8 cellular contexts compared by ENCODE assay signal in the genomic region with DNA sequence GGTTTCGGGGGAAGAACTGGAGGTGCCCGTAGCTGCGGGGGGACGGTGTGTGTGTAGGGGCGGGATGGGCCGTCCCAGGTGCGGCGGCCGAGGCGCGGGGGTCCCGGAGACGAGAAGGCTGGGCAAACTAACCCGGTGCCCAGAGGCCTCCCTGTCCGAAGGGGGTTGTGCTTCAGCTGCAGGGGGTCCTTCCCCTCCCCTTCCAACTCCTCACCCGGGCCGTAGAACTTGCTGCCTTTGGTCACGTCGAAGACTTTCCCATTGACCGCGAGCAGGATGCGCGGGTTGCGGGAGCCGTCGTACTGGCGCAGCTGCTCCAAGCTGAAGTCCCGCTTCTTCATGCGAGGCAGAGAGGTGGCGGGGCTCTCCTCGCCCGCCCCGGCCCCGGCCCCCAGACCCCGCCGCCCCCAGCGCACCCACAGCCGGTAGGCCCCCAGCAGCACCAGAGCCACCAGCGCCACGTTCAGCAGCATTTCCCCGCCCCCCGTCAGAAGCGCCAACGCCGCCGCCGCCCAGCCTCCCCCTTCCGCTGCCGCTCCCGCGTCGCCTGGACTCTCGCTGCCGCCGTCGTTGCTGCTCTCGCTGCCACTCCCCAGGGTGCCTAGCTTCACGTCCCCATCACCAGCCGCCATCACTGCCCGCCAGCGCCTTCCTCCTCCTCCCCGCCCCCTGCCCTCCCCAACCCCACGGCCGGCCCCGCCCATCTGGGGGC. TPM values are rescaled to one million over a fixed set of nuclear protein-coding genes. Genes with fewer than 3 reads are reported as not detected.
DNase-seq lines count a peak whose midpoint lies in the region; ATAC-seq, FAIRE-seq and TF ChIP-seq lines count a peak whose summit lies in the region.

A gene with protein sequence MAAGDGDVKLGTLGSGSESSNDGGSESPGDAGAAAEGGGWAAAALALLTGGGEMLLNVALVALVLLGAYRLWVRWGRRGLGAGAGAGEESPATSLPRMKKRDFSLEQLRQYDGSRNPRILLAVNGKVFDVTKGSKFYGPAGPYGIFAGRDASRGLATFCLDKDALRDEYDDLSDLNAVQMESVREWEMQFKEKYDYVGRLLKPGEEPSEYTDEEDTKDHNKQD (minus strand): TSS at position 655 of the 712 bp plus-strand sequence. CDS start 23 bp downstream, at position 632.

- H3K36me3 ChIP-seq in SK-N-MC (ENCODE audit: insufficient read depth, low read length) (peaks cover 12% of the 10 kb centered on the region), mesenchymal stem cell (ENCODE audit: control insufficient read depth in 1 of 2, insufficient read depth in 2 of 2, low read depth in 1 of 2, low read length in 2 of 2) (peaks cover 0 to 8% of the 10 kb centered on the region in 2 experiments), testis (ENCODE audit: low read depth, missing control alignments) (no peaks in the 10 kb centered on the region)

- H3K23ac ChIP-seq in mesenchymal stem cell (ENCODE audit: low read length in 2 of 2): peak within 1 kb of the TSS in 1 of 2 experiments; percentile 75

- TF ChIP-seq POLR2A in GM12892 (IDR thresholded peaks at IDR 0.05; ENCODE audit: low read depth, low read length) (no peak), testis (IDR thresholded peaks at IDR 0.05) (peak; percentile 55)

- H3K27me3 ChIP-seq in mesenchymal stem cell (ENCODE audit: control insufficient read depth in 1 of 2, insufficient read depth in 1 of 2, low read length in 2 of 2) (no peaks in the 10 kb centered on the region), testis (no peaks in the 10 kb centered on the region)

- H2BK12ac ChIP-seq in mesenchymal stem cell (ENCODE audit: low read length in 2 of 2): peak within 1 kb of the TSS; percentile 56 to 59

- peak; percentile 6 for ATAC-seq in HG03066 (IDR thresholded peaks at IDR 0.05; ENCODE audit: low read depth, unreplicated experiment)

- H2AK5ac ChIP-seq in mesenchymal stem cell (ENCODE audit: low read length, severe bottlenecking): peak within 1 kb of the TSS; percentile 78

- peaks cover 4% of the 10 kb centered on the region for H3K4me1 ChIP-seq in mesenchymal stem cell (ENCODE audit: control insufficient read depth, insufficient read depth, low read depth, low read length)
- peaks cover 10% of the 10 kb centered on the region for H3K4me1 ChIP-seq in testis

- peak; percentile 84 for DNase-seq in GM12892 (ENCODE audit: insufficient read length)
- no peak for DNase-seq in SK-N-MC (ENCODE audit: low read depth, low spot score)
- peak; percentile 39 for DNase-seq in effector CD8-positive, alpha-beta T cell (lab: John Stamatoyannopoulos, UW)
- DNase-seq in mesenchymal stem cell: peak; percentile 51
- no peak for DNase-seq in testis
- DNase-seq in dedifferentiated amniotic fluid mesenchymal stem cell (ENCODE audit: extremely low spot score): no peak

- peak within 1 kb of the TSS; percentile 97 for H2BK15ac ChIP-seq in mesenchymal stem cell (ENCODE audit: low read depth, poor library complexity, severe bottlenecking)

- peaks cover 1% of the 10 kb centered on the region for H3K79me1 ChIP-seq in mesenchymal stem cell (replicated peaks; ENCODE audit: low read length, poor library complexity, severe bottlenecking)

- H3K9me3 ChIP-seq in SK-N-MC (ENCODE audit: low read depth, low read length) (no peaks in the 10 kb centered on the region), mesenchymal stem cell (ENCODE audit: control insufficient read depth, low read length) (no peaks in the 10 kb centered on the region), testis (no peaks in the 10 kb centered on the region)

- H3K4me2 ChIP-seq in mesenchymal stem cell (ENCODE audit: low read length, poor library complexity, severe bottlenecking): peak within 1 kb of the TSS; percentile 93

- intact Hi-C loops in testis (cut with DNase I; ENCODE audit: low total_unique reads): no loop called here

- peak within 1 kb of the TSS; percentile 98 for H3K27ac ChIP-seq in 22Rv1
- H3K27ac ChIP-seq in SK-N-MC: peak within 1 kb of the TSS; percentile 94
- peak within 1 kb of the TSS; percentile 98 for H3K27ac ChIP-seq in mesenchymal stem cell (ENCODE audit: low read length, poor library complexity, severe bottlenecking)
- peak within 1 kb of the TSS; percentile 86 to 95 for H3K27ac ChIP-seq in testis

- H3K4ac ChIP-seq in mesenchymal stem cell (ENCODE audit: low read depth in 1 of 2, low read length in 2 of 2): peak within 1 kb of the TSS; percentile 97 to 98

- FAIRE-seq in GM12892 (lab: Jason Lieb, UNC): no peak

- peak within 1 kb of the TSS; percentile 99 to 100 for H3K18ac ChIP-seq in mesenchymal stem cell (ENCODE audit: low read depth in 1 of 2, low read length in 2 of 2)

- H3K4me3 ChIP-seq in SK-N-MC (peak within 1 kb of the TSS; percentile 91), mesenchymal stem cell (ENCODE audit: insufficient read depth in 1 of 2, low read depth in 1 of 2, low read length in 2 of 2) (peak within 1 kb of the TSS; percentile 92 to 98), testis (peak within 1 kb of the TSS; percentile 89 to 92)

- peak within 1 kb of the TSS; percentile 94 for H2BK120ac ChIP-seq in mesenchymal stem cell (ENCODE audit: low read depth, low read length)

- H4K91ac ChIP-seq in mesenchymal stem cell (ENCODE audit: low read length): peak within 1 kb of the TSS; percentile 96

- H2BK5ac ChIP-seq in mesenchymal stem cell (ENCODE audit: low read depth, low read length, poor library complexity, severe bottlenecking): peak within 1 kb of the TSS; percentile 96

- no peak for TF ChIP-seq CTCF in 22Rv1 (IDR thresholded peaks at IDR 0.05)
- no peak for TF ChIP-seq CTCF in testis (IDR thresholded peaks at IDR 0.05)

- peak within 1 kb of the TSS; percentile 46 for H2AFZ ChIP-seq in mesenchymal stem cell (ENCODE audit: low read depth, low read length)

- H3K9ac ChIP-seq in SK-N-MC (ENCODE audit: insufficient read length) (peak within 1 kb of the TSS; percentile 91), mesenchymal stem cell (ENCODE audit: low read length) (peak within 1 kb of the TSS; percentile 93)

- peak within 1 kb of the TSS; percentile 88 for H4K8ac ChIP-seq in mesenchymal stem cell (ENCODE audit: low read length)

- peak within 1 kb of the TSS; percentile 92 to 95 for H3K14ac ChIP-seq in mesenchymal stem cell (ENCODE audit: low read length in 2 of 2)

- under 1% methylated on average over 30 of the region's 65 CpGs for WGBS in mesenchymal stem cell
- 1% methylated on average over 40 to 43 of the region's 65 CpGs for WGBS in testis, 2 donors

RNA-seq across cellular contexts. Expression of the gene that starts here (rescaled TPM):
- 28.0 TPM for polyA plus RNA-seq in GM12892 (2012; ENCODE audit: missing spikeins)
- polyA plus RNA-seq in mesenchymal stem cell (2013, experiment 1 of 2): 117 TPM
- polyA plus RNA-seq in mesenchymal stem cell (2013, experiment 2 of 2): 116 TPM
- total RNA-seq in testis: 10 to 100 TPM; 32.3 to 41.2 TPM
- polyA plus RNA-seq in testis (ENCODE audit: insufficient read depth, low read depth, low replicate concordance): 85.3 TPM

Comparison
In these comparisons a context has a peak if more than half of its experiments do, and no peak if none do; other contexts are left out.
1. DNase-seq: peak in GM12892 (single experiment), effector CD8-positive, alpha-beta T cell (single experiment) and mesenchymal stem cell (single experiment); none in SK-N-MC (single experiment), testis (single experiment) and dedifferentiated amniotic fluid mesenchymal stem cell (single experiment).
2. Peak in every context shown above with its lines, with median percentiles within 50 percentile points of each other: H3K27ac ChIP-seq and H3K4me3 ChIP-seq.